In genomic region chr14:37232907-37233481, GRCh38 we compare ENCODE assay signal across 8 cellular contexts. TPM values are rescaled to one million over a fixed set of nuclear protein-coding genes. Genes with fewer than 3 reads are reported as not detected.
DNase-seq lines count a peak whose midpoint lies in the region; ATAC-seq, FAIRE-seq and TF ChIP-seq lines count a peak whose summit lies in the region.

No MANE protein-coding gene starts in this region.

- H3K4me3 ChIP-seq in bronchial epithelial cell (ENCODE audit: low read depth, low read length) = no peak overlapping the region

- no peaks in the 10 kb centered on the region for H3K4me1 Mint-ChIP-seq in T-helper 2 cell treated with Interferon-gamma antibody and Interleukin-4, amounts not matched to agents 5 μg/mL and 100 μg/mL, for 36 hours (ENCODE audit: low read depth)

- no peak for FAIRE-seq in bronchial epithelial cell (lab: Jason Lieb, UNC)

- H3K9me3 Mint-ChIP-seq in T-helper 2 cell treated with Interferon-gamma antibody and Interleukin-4, amounts not matched to agents 5 μg/mL and 100 μg/mL, for 36 hours = no peaks in the 10 kb centered on the region

- H3K27me3 ChIP-seq in bronchial epithelial cell (ENCODE audit: control insufficient read depth, insufficient read depth, low read length) = no peaks in the 10 kb centered on the region

- ATAC-seq in HG03066 (IDR thresholded peaks at IDR 0.05; ENCODE audit: low read depth, unreplicated experiment) (peak; percentile 59), HG03439 (IDR thresholded peaks at IDR 0.05; ENCODE audit: unreplicated experiment) (no peak)

- no peak overlapping the region for H3K27ac Mint-ChIP-seq in T-helper 2 cell treated with Interferon-gamma antibody and Interleukin-4, amounts not matched to agents 5 μg/mL and 100 μg/mL, for 36 hours

- TF ChIP-seq CTCF in bronchial epithelial cell (IDR thresholded peaks at IDR 0.05; ENCODE audit: insufficient read depth, low read length, severe bottlenecking) = peak; percentile 65

- H3K4me3 Mint-ChIP-seq in T-helper 2 cell treated with Interferon-gamma antibody and Interleukin-4, amounts not matched to agents 5 μg/mL and 100 μg/mL, for 36 hours = no peak overlapping the region

- no peaks in the 10 kb centered on the region for H3K36me3 ChIP-seq in bronchial epithelial cell (ENCODE audit: control insufficient read depth, insufficient read depth, low read length)

- in situ Hi-C loops in G401 (cut with HindIII; ENCODE audit: low sequenced_read_pairs) = no loop called here

- no peaks in the 10 kb centered on the region for H3K36me3 Mint-ChIP-seq in T-helper 2 cell treated with Interferon-gamma antibody and Interleukin-4, amounts not matched to agents 5 μg/mL and 100 μg/mL, for 36 hours (ENCODE audit: low read depth)

- DNase-seq in G401 (ENCODE audit: low spot score) (peak; percentile 18), NCI-H446 treated with DMSO at 0.1 percent for 48 hours (lab: John Stamatoyannopoulos, UW) (peak; percentile 49), bronchial epithelial cell (ENCODE audit: low read depth) (peak; percentile 79), lung microvascular endothelial cell (ENCODE audit: low read depth in 2 of 2) (peak; percentile 63 to 64)
- no peak for DNase-seq in stimulated activated CD4-positive, alpha-beta T cell treated with anti-CD3 and anti-CD28 coated beads, Interleukin-4, amount 100 ng/mL, for 4 hours
- DNase-seq in T-helper 2 cell treated with Interferon-gamma antibody and Interleukin-4, amounts not matched to agents 5 μg/mL and 100 μg/mL, for 36 hours (ENCODE audit: low spot score) = no peak

- no peaks in the 10 kb centered on the region for H3K27me3 Mint-ChIP-seq in T-helper 2 cell treated with Interferon-gamma antibody and Interleukin-4, amounts not matched to agents 5 μg/mL and 100 μg/mL, for 36 hours (ENCODE audit: low read depth)

RNA-seq across cellular contexts. Expression of gene MIPOL1, which starts 35.3 kb away (rescaled TPM):
- 8.4 and 13.2 TPM in 2 replicates for total RNA-seq in G401 (2014; rRNA removed; shearing (Covaris generic))
- total RNA-seq in bronchial epithelial cell = 11.1 and 16.6 TPM in 2 replicates
- total RNA-seq in lung microvascular endothelial cell = 6.1 and 6.9 TPM in 2 replicates

Comparison
In these comparisons a context has a peak if more than half of its experiments do, and no peak if none do; other contexts are left out.
1. DNase-seq: peak in G401 (single experiment), NCI-H446 treated with DMSO at 0.1 percent for 48 hours (single experiment), bronchial epithelial cell (single experiment) and lung microvascular endothelial cell (2 of 2); none in stimulated activated CD4-positive, alpha-beta T cell treated with anti-CD3 and anti-CD28 coated beads, Interleukin-4, amount 100 ng/mL, for 4 hours (0 of 2) and T-helper 2 cell treated with Interferon-gamma antibody and Interleukin-4, amounts not matched to agents 5 μg/mL and 100 μg/mL, for 36 hours (single experiment).